ENCODE assay signal across 9 cellular contexts in genomic region chrX:15269618-15270521, GRCh38. TPM values are rescaled to one million over a fixed set of nuclear protein-coding genes. Genes with fewer than 3 reads are reported as not detected.
DNase-seq lines count a peak whose midpoint lies in the region; ATAC-seq and TF ChIP-seq lines count a peak whose summit lies in the region.
"Had no signal": no experiment of that assay in that cellular context is flagged by ENCODE, and none has a peak within 500 bp of the region (broad histone marks: within the 10 kb centered on the region; RNA-seq: fewer than 3 reads in every experiment).

Gene ASB9 (minus strand): TSS chrX:15270083. CDS start chrX:15269874, 209 bp downstream.

- no peaks in the 10 kb centered on the region for H3K36me3 Mint-ChIP-seq in activated CD4-positive, alpha-beta memory T cell treated with anti-CD3 and anti-CD28 coated beads, Interleukin-2, amount 10 ng/mL, durations not matched to agents 7 days and 5 days (ENCODE audit: low read depth)

- DNase-seq in GM10266 (ENCODE audit: extremely low spot score) (peak; percentile 10), foreskin melanocyte (peak; percentile 89), renal cortical epithelial cell (ENCODE audit: low read depth) (peak; percentile 94)
- DNase-seq in activated CD4-positive, alpha-beta memory T cell treated with anti-CD3 and anti-CD28 coated beads, Interleukin-2, amount 10 ng/mL, durations not matched to agents 7 days and 5 days, result peak; percentile 15

- no peak within 1 kb of the TSS for H3K27ac Mint-ChIP-seq in activated CD4-positive, alpha-beta memory T cell treated with anti-CD3 and anti-CD28 coated beads, Interleukin-2, amount 10 ng/mL, durations not matched to agents 7 days and 5 days

- CTCF ChIA-PET in activated CD4-positive, alpha-beta memory T cell treated with anti-CD3 and anti-CD28 coated beads, Interleukin-2, amount 10 ng/mL, durations not matched to agents 7 days and 5 days (lab: Charles Lee), result interaction anchor here (1.1 kb wide), 1 partner anchor 26 kb away, joined by 3 read pairs; no protein-coding TSS in a partner anchor

- TF ChIP-seq CTCF in 22Rv1 (IDR thresholded peaks at IDR 0.05) (no peak), GM10266 (IDR thresholded peaks at IDR 0.05; ENCODE audit: control insufficient read depth, insufficient read depth, low read depth, missing control alignments) (no peak)

- peaks cover 10% of the 10 kb centered on the region for H3K4me1 Mint-ChIP-seq in activated CD4-positive, alpha-beta memory T cell treated with anti-CD3 and anti-CD28 coated beads, Interleukin-2, amount 10 ng/mL, durations not matched to agents 7 days and 5 days

- H3K9me3 ChIP-seq in KOPT-K1 (ENCODE audit: insufficient read depth, low read length, poor library complexity, severe bottlenecking), result no peaks in the 10 kb centered on the region
- H3K9me3 ChIP-seq: uterus had no signal

- no peaks in the 10 kb centered on the region for H3K36me3 ChIP-seq in KOPT-K1 (ENCODE audit: insufficient read depth, low read length)
- H3K36me3 ChIP-seq: uterus had no signal

- peak within 1 kb of the TSS; percentile 32 for H3K4me3 Mint-ChIP-seq in activated CD4-positive, alpha-beta memory T cell treated with anti-CD3 and anti-CD28 coated beads, Interleukin-2, amount 10 ng/mL, durations not matched to agents 7 days and 5 days

- H3K27ac ChIP-seq in 22Rv1, result peak within 1 kb of the TSS; percentile 82
- H3K27ac ChIP-seq in KOPT-K1 (ENCODE audit: low read depth, low read length, poor library complexity, severe bottlenecking), result peak within 1 kb of the TSS; percentile 62
- H3K27ac ChIP-seq: uterus had no signal

- H3K27me3 Mint-ChIP-seq in activated CD4-positive, alpha-beta memory T cell treated with anti-CD3 and anti-CD28 coated beads, Interleukin-2, amount 10 ng/mL, durations not matched to agents 7 days and 5 days, result no peaks in the 10 kb centered on the region

- H3K9me3 Mint-ChIP-seq in activated CD4-positive, alpha-beta memory T cell treated with anti-CD3 and anti-CD28 coated beads, Interleukin-2, amount 10 ng/mL, durations not matched to agents 7 days and 5 days, result no peaks in the 10 kb centered on the region

- POLR2A ChIA-PET in activated CD4-positive, alpha-beta memory T cell treated with anti-CD3 and anti-CD28 coated beads, Interleukin-2, amount 10 ng/mL, durations not matched to agents 7 days and 5 days (lab: Charles Lee), result no interaction called here

- ATAC-seq in HG03025 (IDR thresholded peaks at IDR 0.05; ENCODE audit: low FRiP score, unreplicated experiment) (no peak), HG03571 (IDR thresholded peaks at IDR 0.05; ENCODE audit: unreplicated experiment) (no peak)

RNA-seq across cellular contexts. Expression of gene ASB9, which starts in this region (rescaled TPM):
- 1 to 10 TPM; 1.1 to 1.4 TPM for total RNA-seq in activated CD4-positive, alpha-beta memory T cell treated with anti-CD3 and anti-CD28 coated beads, Interleukin-2, amount 10 ng/mL, durations not matched to agents 7 days and 5 days
- 3.0 and 4.0 TPM in 2 replicates for total RNA-seq in renal cortical epithelial cell

Comparison
In these comparisons a context has a peak if more than half of its experiments do, and no peak if none do; other contexts are left out.
1. DNase-seq: peak in every context shown above with its lines; median percentile 94 in renal cortical epithelial cell; 89 in foreskin melanocyte; 15 in activated CD4-positive, alpha-beta memory T cell treated with anti-CD3 and anti-CD28 coated beads, Interleukin-2, amount 10 ng/mL, durations not matched to agents 7 days and 5 days; 10 in GM10266.